Comparison of ENCODE assay signal across 2 cellular contexts in genomic region chr20:44407402-44408184, GRCh38.
TF ChIP-seq lines count a peak whose summit lies in the region.

No MANE protein-coding gene starts in this region.

TF ChIP-seq in SK-N-SH treated with all-trans-retinoic acid at 6 μM for 48 hours, 23 proteins besides CTCF, POLR2A, EP300 and RAD21 (continued from another document):
- TF ChIP-seq PATZ1 (CRISPR knock-in tag; IDR thresholded peaks at IDR 0.05; ENCODE audit: borderline replicate concordance) (no peak), ZNF70 (CRISPR knock-in tag; IDR thresholded peaks at IDR 0.05) (no peak), SNAI2 (CRISPR knock-in tag; IDR thresholded peaks at IDR 0.05) (no peak), OSR1 (CRISPR knock-in tag; IDR thresholded peaks at IDR 0.05) (no peak), TCF4 (CRISPR knock-in tag; IDR thresholded peaks at IDR 0.05; ENCODE audit: borderline replicate concordance) (no peak), CREB5 (CRISPR knock-in tag; IDR thresholded peaks at IDR 0.05; ENCODE audit: low read depth) (no peak), ISL1 (CRISPR knock-in tag; IDR thresholded peaks at IDR 0.05) (no peak), ZFP3 (CRISPR knock-in tag; IDR thresholded peaks at IDR 0.05) (no peak)
- TF ChIP-seq, protein P1, sequence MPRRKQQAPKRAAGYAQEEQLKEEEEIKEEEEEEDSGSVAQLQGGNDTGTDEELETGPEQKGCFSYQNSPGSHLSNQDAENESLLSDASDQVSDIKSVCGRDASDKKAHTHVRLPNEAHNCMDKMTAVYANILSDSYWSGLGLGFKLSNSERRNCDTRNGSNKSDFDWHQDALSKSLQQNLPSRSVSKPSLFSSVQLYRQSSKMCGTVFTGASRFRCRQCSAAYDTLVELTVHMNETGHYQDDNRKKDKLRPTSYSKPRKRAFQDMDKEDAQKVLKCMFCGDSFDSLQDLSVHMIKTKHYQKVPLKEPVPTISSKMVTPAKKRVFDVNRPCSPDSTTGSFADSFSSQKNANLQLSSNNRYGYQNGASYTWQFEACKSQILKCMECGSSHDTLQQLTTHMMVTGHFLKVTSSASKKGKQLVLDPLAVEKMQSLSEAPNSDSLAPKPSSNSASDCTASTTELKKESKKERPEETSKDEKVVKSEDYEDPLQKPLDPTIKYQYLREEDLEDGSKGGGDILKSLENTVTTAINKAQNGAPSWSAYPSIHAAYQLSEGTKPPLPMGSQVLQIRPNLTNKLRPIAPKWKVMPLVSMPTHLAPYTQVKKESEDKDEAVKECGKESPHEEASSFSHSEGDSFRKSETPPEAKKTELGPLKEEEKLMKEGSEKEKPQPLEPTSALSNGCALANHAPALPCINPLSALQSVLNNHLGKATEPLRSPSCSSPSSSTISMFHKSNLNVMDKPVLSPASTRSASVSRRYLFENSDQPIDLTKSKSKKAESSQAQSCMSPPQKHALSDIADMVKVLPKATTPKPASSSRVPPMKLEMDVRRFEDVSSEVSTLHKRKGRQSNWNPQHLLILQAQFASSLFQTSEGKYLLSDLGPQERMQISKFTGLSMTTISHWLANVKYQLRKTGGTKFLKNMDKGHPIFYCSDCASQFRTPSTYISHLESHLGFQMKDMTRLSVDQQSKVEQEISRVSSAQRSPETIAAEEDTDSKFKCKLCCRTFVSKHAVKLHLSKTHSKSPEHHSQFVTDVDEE (CRISPR knock-in tag; IDR thresholded peaks at IDR 0.05) = no peak
- TF ChIP-seq, protein P2, sequence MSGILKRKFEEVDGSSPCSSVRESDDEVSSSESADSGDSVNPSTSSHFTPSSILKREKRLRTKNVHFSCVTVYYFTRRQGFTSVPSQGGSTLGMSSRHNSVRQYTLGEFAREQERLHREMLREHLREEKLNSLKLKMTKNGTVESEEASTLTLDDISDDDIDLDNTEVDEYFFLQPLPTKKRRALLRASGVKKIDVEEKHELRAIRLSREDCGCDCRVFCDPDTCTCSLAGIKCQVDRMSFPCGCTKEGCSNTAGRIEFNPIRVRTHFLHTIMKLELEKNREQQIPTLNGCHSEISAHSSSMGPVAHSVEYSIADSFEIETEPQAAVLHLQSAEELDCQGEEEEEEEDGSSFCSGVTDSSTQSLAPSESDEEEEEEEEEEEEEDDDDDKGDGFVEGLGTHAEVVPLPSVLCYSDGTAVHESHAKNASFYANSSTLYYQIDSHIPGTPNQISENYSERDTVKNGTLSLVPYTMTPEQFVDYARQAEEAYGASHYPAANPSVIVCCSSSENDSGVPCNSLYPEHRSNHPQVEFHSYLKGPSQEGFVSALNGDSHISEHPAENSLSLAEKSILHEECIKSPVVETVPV (CRISPR knock-in tag; IDR thresholded peaks at IDR 0.05) = no peak

TF ChIP-seq in SK-N-SH, 30 proteins besides CTCF, POLR2A, EP300 and RAD21 (continued from another document):
- TF ChIP-seq RCOR1 (IDR thresholded peaks at IDR 0.05; ENCODE audit: low read length) = no peak
- TF ChIP-seq RXRA (IDR thresholded peaks at IDR 0.05; ENCODE audit: borderline replicate concordance, low read depth) = no peak
- TF ChIP-seq FOSL2 (IDR thresholded peaks at IDR 0.05; ENCODE audit: borderline replicate concordance, low read depth) = no peak
TF ChIP-seq in SK-N-SH: peak in this region for 0.
